In genomic region chr1:92993581-92993980, GRCh38 we compare ENCODE assay signal across 11 cellular contexts. TPM values are rescaled to one million over a fixed set of nuclear protein-coding genes. Genes with fewer than 3 reads are reported as not detected.
A peak's percentile ranks its signal among the peaks of the same experiment; 100 is the strongest.
DNase-seq lines count a peak whose midpoint lies in the region; ATAC-seq lines count a peak whose summit lies in the region.
"Had no signal": no experiment of that assay in that cellular context is flagged by ENCODE, and none has a peak within 500 bp of the region (broad histone marks: within the 10 kb centered on the region; RNA-seq: fewer than 3 reads in every experiment).

No MANE protein-coding gene starts in this region.

- no peak overlapping the region for H3K4me3 Mint-ChIP-seq in activated CD4-positive, alpha-beta T cell treated with anti-CD3 and anti-CD28 coated beads, Interleukin-2, amount 10 ng/mL, durations not matched to agents 24 days and 14 days
- no peak overlapping the region for H3K4me3 Mint-ChIP-seq in activated naive CD8-positive, alpha-beta T cell
- H3K4me3 Mint-ChIP-seq: effector memory CD8-positive, alpha-beta T cell had no signal

- DNase-seq in activated CD4-positive, alpha-beta T cell treated with anti-CD3 and anti-CD28 coated beads, Interleukin-2, amount 10 ng/mL, durations not matched to agents 24 days and 14 days = no peak
- DNase-seq in activated CD4-positive, alpha-beta T cell treated with anti-CD3 and anti-CD28 coated beads, Interleukin-2, amount 50 U/mL, for 48 hours = no peak
- DNase-seq in sciatic nerve (ENCODE audit: low spot score) (no peak), NCI-H2196 treated with DMSO at 0.1 percent for 48 hours (lab: John Stamatoyannopoulos, UW; ENCODE audit: unreplicated experiment) (no peak), DMS53 treated with DMSO at 0.1 percent for 48 hours (lab: John Stamatoyannopoulos, UW; ENCODE audit: unreplicated experiment) (no peak)
- DNase-seq: SIG-M5 had no signal

- peaks cover 5% of the 10 kb centered on the region for H3K36me3 Mint-ChIP-seq in activated CD4-positive, alpha-beta T cell treated with anti-CD3 and anti-CD28 coated beads, Interleukin-2, amount 10 ng/mL, durations not matched to agents 24 days and 14 days (ENCODE audit: low read depth)
- no peaks in the 10 kb centered on the region for H3K36me3 Mint-ChIP-seq in activated naive CD8-positive, alpha-beta T cell
- H3K36me3 Mint-ChIP-seq: naive B cell had no signal

- peaks cover 43% of the 10 kb centered on the region for H3K4me1 Mint-ChIP-seq in activated CD4-positive, alpha-beta T cell treated with anti-CD3 and anti-CD28 coated beads, Interleukin-2, amount 10 ng/mL, durations not matched to agents 24 days and 14 days
- peaks cover 52% of the 10 kb centered on the region for H3K4me1 Mint-ChIP-seq in activated naive CD8-positive, alpha-beta T cell (ENCODE audit: low read depth)

- H3K27me3 Mint-ChIP-seq in activated CD4-positive, alpha-beta T cell treated with anti-CD3 and anti-CD28 coated beads, Interleukin-2, amount 10 ng/mL, durations not matched to agents 24 days and 14 days = no peaks in the 10 kb centered on the region
- no peaks in the 10 kb centered on the region for H3K27me3 Mint-ChIP-seq in activated naive CD8-positive, alpha-beta T cell
- H3K27me3 Mint-ChIP-seq: naive B cell had no signal

- ATAC-seq in HG03432 (IDR thresholded peaks at IDR 0.05; ENCODE audit: unreplicated experiment) = peak; percentile 6
- peak; percentile 11 for ATAC-seq in sciatic nerve
- no peak for ATAC-seq in HG02798 (IDR thresholded peaks at IDR 0.05; ENCODE audit: poor library complexity, unreplicated experiment)

- intact Hi-C loops in activated CD4-positive, alpha-beta T cell treated with anti-CD3 and anti-CD28 coated beads, Interleukin-2, amount 10 ng/mL, durations not matched to agents 24 days and 14 days (cut with micrococcal nuclease) = loop anchor here (10.0 kb wide), 1 partner anchor 239 kb away; no protein-coding TSS in a partner anchor
- intact Hi-C loops in sciatic nerve (cut with DNase I) = loop anchor here (5.0 kb wide), 1 partner anchor 136 kb away; no protein-coding TSS in a partner anchor

- H3K27ac Mint-ChIP-seq in activated CD4-positive, alpha-beta T cell treated with anti-CD3 and anti-CD28 coated beads, Interleukin-2, amount 10 ng/mL, durations not matched to agents 24 days and 14 days = peak overlapping the region; percentile 80
- H3K27ac Mint-ChIP-seq in activated naive CD8-positive, alpha-beta T cell = peak overlapping the region; percentile 55
- H3K27ac Mint-ChIP-seq: effector memory CD8-positive, alpha-beta T cell had no signal

- peaks cover 9% of the 10 kb centered on the region for H3K9me3 Mint-ChIP-seq in activated CD4-positive, alpha-beta T cell treated with anti-CD3 and anti-CD28 coated beads, Interleukin-2, amount 10 ng/mL, durations not matched to agents 24 days and 14 days
- no peaks in the 10 kb centered on the region for H3K9me3 Mint-ChIP-seq in activated naive CD8-positive, alpha-beta T cell (ENCODE audit: low read depth)
- H3K9me3 Mint-ChIP-seq: effector memory CD8-positive, alpha-beta T cell; naive B cell had no signal

RNA-seq across cellular contexts. Expression of gene DIPK1A, which starts 32.3 kb away (rescaled TPM):
- 18.8 and 19.7 TPM in 2 replicates for total RNA-seq in activated CD4-positive, alpha-beta T cell treated with anti-CD3 and anti-CD28 coated beads, Interleukin-2, amount 10 ng/mL, durations not matched to agents 24 days and 14 days
- total RNA-seq in sciatic nerve = 6.6 TPM
